11 cellular contexts compared by ENCODE assay signal in genomic region chr2:84817239-84817655, GRCh38.
DNase-seq lines count a peak whose midpoint lies in the region; ATAC-seq, FAIRE-seq and TF ChIP-seq lines count a peak whose summit lies in the region.
"Had no signal": no experiment of that assay in that cellular context is flagged by ENCODE, and none has a peak within 500 bp of the region (broad histone marks: within the 10 kb centered on the region; RNA-seq: fewer than 3 reads in every experiment).

No MANE protein-coding gene starts in this region.

- H3K4me2 ChIP-seq in OCI-LY3 (ENCODE audit: low read length) (peak overlapping the region; percentile 78), osteoblast (ENCODE audit: insufficient read depth, low read length) (no peak overlapping the region), hepatocyte (no peak overlapping the region)

- peak overlapping the region; percentile 85 for H3K27ac ChIP-seq in OCI-LY3 (ENCODE audit: low read length)
- no peak overlapping the region for H3K27ac ChIP-seq in osteoblast (ENCODE audit: low read depth, low read length)
- no peak overlapping the region for H3K27ac ChIP-seq in hepatocyte

- H3K79me2 ChIP-seq in OCI-LY3 (ENCODE audit: low read length) (no peaks in the 10 kb centered on the region), osteoblast (ENCODE audit: insufficient read depth, low read length) (no peaks in the 10 kb centered on the region), hepatocyte (no peaks in the 10 kb centered on the region)

- no peaks in the 10 kb centered on the region for H3K9me2 ChIP-seq in hepatocyte (replicated peaks; ENCODE audit: insufficient read depth)

- H3K9me3 ChIP-seq in OCI-LY3 (ENCODE audit: insufficient read depth, low read length): no peaks in the 10 kb centered on the region
- H3K9me3 ChIP-seq in osteoblast (ENCODE audit: low read depth, low read length): no peaks in the 10 kb centered on the region
- H3K9me3 ChIP-seq in hepatocyte (ENCODE audit: low read depth): no peaks in the 10 kb centered on the region

- H3K36me3 ChIP-seq in OCI-LY3 (replicated peaks; ENCODE audit: low read depth, low read length) (peaks cover 2% of the 10 kb centered on the region), osteoblast (ENCODE audit: insufficient read depth, low read length) (no peaks in the 10 kb centered on the region), hepatocyte (replicated peaks; ENCODE audit: insufficient read depth, low read depth) (no peaks in the 10 kb centered on the region)

- no peak for TF ChIP-seq POLR2A in GM12891 (IDR thresholded peaks at IDR 0.05; ENCODE audit: low read depth, low read length)

- H4K20me1 ChIP-seq in OCI-LY3 (ENCODE audit: insufficient read depth, low read length) (no peaks in the 10 kb centered on the region), osteoblast (ENCODE audit: insufficient read depth, low read length) (no peaks in the 10 kb centered on the region), hepatocyte (ENCODE audit: insufficient read depth, poor library complexity, severe bottlenecking) (no peaks in the 10 kb centered on the region)

- FAIRE-seq in GM12891 (lab: Jason Lieb, UNC): peak; percentile 90

- H3K4me3 ChIP-seq in OCI-LY3 (ENCODE audit: low read length) (peak overlapping the region; percentile 65), osteoblast (ENCODE audit: insufficient read depth, low read length) (no peak overlapping the region), hepatocyte (no peak overlapping the region)

- DNase-seq in GM12891 (ENCODE audit: insufficient read length, low spot score) (no peak), GM19238 (ENCODE audit: insufficient read length, low spot score) (peak; percentile 41), NCI-H2107 (lab: John Stamatoyannopoulos, UW) (no peak), NCI-H524 treated with DMSO at 0.1 percent for 48 hours (lab: John Stamatoyannopoulos, UW) (no peak), osteoblast (ENCODE audit: insufficient read length, low spot score, missing footprints) (no peak), hepatocyte (ENCODE audit: low spot score) (no peak)
- DNase-seq: activated CD4-positive, alpha-beta T cell treated with anti-CD3 and anti-CD28 coated beads, Interleukin-2, amount 50 U/mL, for 4 hours; DMS 273 treated with DMSO at 0.1 percent for 48 hours; NCI-H748 treated with DMSO at 0.1 percent for 48 hours had no signal

- TF ChIP-seq CTCF in OCI-LY3 (IDR thresholded peaks at IDR 0.05; ENCODE audit: low read depth, low read length) (no peak), osteoblast (IDR thresholded peaks at IDR 0.05; ENCODE audit: extremely low read depth, low read depth, low read length) (no peak), hepatocyte (IDR thresholded peaks at IDR 0.05; ENCODE audit: poor library complexity) (no peak)

- 96% methylated on average over 2 of the region's 2 CpGs for WGBS in hepatocyte (ENCODE audit: low lambda C conversion rate, missing lambda C conversion rate)

- peak overlapping the region; percentile 46; the same call in 1 of the 2 replicates for H3K9ac ChIP-seq in OCI-LY3 (ENCODE audit: low read length)

- no peak overlapping the region for H2AFZ ChIP-seq in OCI-LY3 (ENCODE audit: low read depth, low read length)
- H2AFZ ChIP-seq in osteoblast (ENCODE audit: low read length): no peak overlapping the region
- H2AFZ ChIP-seq in hepatocyte: no peak overlapping the region

- H3K4me1 ChIP-seq in OCI-LY3 (ENCODE audit: low read length) (peaks cover 57% of the 10 kb centered on the region), osteoblast (ENCODE audit: insufficient read depth, low read length) (no peaks in the 10 kb centered on the region), hepatocyte (ENCODE audit: insufficient read depth) (no peaks in the 10 kb centered on the region)

- ATAC-seq in HG02870 (IDR thresholded peaks at IDR 0.05; ENCODE audit: unreplicated experiment): peak; percentile 95

- H3K27me3 ChIP-seq in OCI-LY3 (ENCODE audit: low read depth, low read length) (no peaks in the 10 kb centered on the region), osteoblast (ENCODE audit: insufficient read depth, low read length) (peaks cover 5% of the 10 kb centered on the region), hepatocyte (no peaks in the 10 kb centered on the region)

TF ChIP-seq in GM12891, 5 proteins besides CTCF, POLR2A, EP300 and RAD21:
- TF ChIP-seq TAF1 (IDR thresholded peaks at IDR 0.05; ENCODE audit: low read depth, low read length): no peak
- peak; percentile 96 for TF ChIP-seq SPI1 (IDR thresholded peaks at IDR 0.05; ENCODE audit: low read depth, low read length)
- TF ChIP-seq POU2F2 (IDR thresholded peaks at IDR 0.05; ENCODE audit: low read depth, low read length): no peak
- no peak for TF ChIP-seq PAX5 (IDR thresholded peaks at IDR 0.05; ENCODE audit: insufficient read depth, low read length, severe bottlenecking)
- TF ChIP-seq POLR2AphosphoS5 (IDR thresholded peaks at IDR 0.05; ENCODE audit: low read depth, low read length): no peak
